24 cellular contexts compared by ENCODE assay signal in genomic region chrX:32894679-32895078, GRCh38.
"Had no signal": no experiment of that assay in that cellular context is flagged by ENCODE, and none has a peak within 500 bp of the region (broad histone marks: within the 10 kb centered on the region; RNA-seq: fewer than 3 reads in every experiment).

No MANE protein-coding gene starts in this region.

- H3K36me3 ChIP-seq: brain microvascular endothelial cell, SJCRH30, WERI-Rb-1 had no signal

- H3K9ac ChIP-seq: SK-N-SH had no signal

- H3K27me3 ChIP-seq: brain microvascular endothelial cell, SJCRH30 had no signal

- H3K4me1 ChIP-seq: SJCRH30 had no signal

- H3K4me3 ChIP-seq: SJCRH30 had no signal

- ATAC-seq: activated CD4-positive, alpha-beta T cell treated with anti-CD3 and anti-CD28 coated beads for 36 hours; activated T-helper 17 cell treated with anti-CD3 and anti-CD28 coated beads, Interleukin-2, amount 50 U/mL, for 72 hours; Panc1 had no signal

- DNase-seq: activated CD4-positive, alpha-beta memory T cell treated with anti-CD3 and anti-CD28 coated beads, Interleukin-2, amount 10 ng/mL, durations not matched to agents 7 days and 5 days; activated CD4-positive, alpha-beta T cell treated with anti-CD3 and anti-CD28 coated beads for 36 hours; activated CD4-positive, alpha-beta T cell treated with anti-CD3 and anti-CD28 coated beads, Interleukin-2, amount 50 U/mL, for 1 hour; activated gamma-delta T cell; activated naive CD4-positive, alpha-beta T cell treated with anti-CD3 and anti-CD28 coated beads for 36 hours; activated T-cell treated with anti-CD3 and anti-CD28 coated beads for 4 hours; activated T-cell treated with anti-CD3 and anti-CD28 coated beads, Interleukin-2, amount 50 U/mL, for 48 hours; amygdala; brain microvascular endothelial cell; MM.1S; NCI-H1105; NCI-H1436; NCI-H1694 treated with DMSO at 0.1 percent for 48 hours; NCI-H2029 treated with DMSO at 0.1 percent for 48 hours; NCI-H524; NCI-H748 treated with DMSO at 0.1 percent for 48 hours; Right ventricle myocardium superior; SK-N-SH; T-helper 1 cell; WERI-Rb-1 had no signal

- H3K9me3 ChIP-seq: SJCRH30, SK-N-SH had no signal

- H3K27ac ChIP-seq: brain microvascular endothelial cell, RWPE1, SJCRH30, WERI-Rb-1 had no signal
